In genomic region chr9:136802321-136802720, GRCh38 we compare ENCODE assay signal across 1 cellular context.
A peak's percentile ranks its signal among the peaks of the same experiment; 100 is the strongest.
TF ChIP-seq lines count a peak whose summit lies in the region.

No MANE protein-coding gene starts in this region.

TF ChIP-seq in HepG2, 621 proteins besides CTCF, POLR2A, EP300 and RAD21:
- TF ChIP-seq NFYB (CRISPR knock-in tag; IDR thresholded peaks at IDR 0.05) (no peak), JARID2 (CRISPR knock-in tag; IDR thresholded peaks at IDR 0.05; ENCODE audit: insufficient replicate concordance) (no peak), ZNF609 (CRISPR knock-in tag; IDR thresholded peaks at IDR 0.05; ENCODE audit: borderline replicate concordance) (no peak), AFF4 (CRISPR knock-in tag; IDR thresholded peaks at IDR 0.05) (no peak), SALL1 (CRISPR knock-in tag; IDR thresholded peaks at IDR 0.05) (no peak), ZNF768 (CRISPR knock-in tag; IDR thresholded peaks at IDR 0.05) (0 out of 2 replicates have a peak, but pooled peaks have one; percentile 16), MED1 (CRISPR knock-in tag; IDR thresholded peaks at IDR 0.05) (0 out of 2 replicates have a peak, but pooled peaks have one; percentile 7), POLR2AphosphoS5 (IDR thresholded peaks at IDR 0.05; ENCODE audit: low read depth, low read length) (peak; percentile 51), HNRNPH1 (optimal IDR thresholded peaks at IDR 0.05; ENCODE audit: low read depth, low read length) (no peak), ZNF335 (CRISPR knock-in tag; IDR thresholded peaks at IDR 0.05) (no peak), NCOR1 (IDR thresholded peaks at IDR 0.05; ENCODE audit: borderline replicate concordance, low read length) (no peak), ZFP91 (CRISPR knock-in tag; IDR thresholded peaks at IDR 0.05; ENCODE audit: borderline replicate concordance) (no peak), HES4 (CRISPR knock-in tag; IDR thresholded peaks at IDR 0.05; ENCODE audit: borderline replicate concordance) (no peak), SRY (CRISPR knock-in tag; IDR thresholded peaks at IDR 0.05) (no peak), MAFK (conservative IDR thresholded peaks at IDR 0.05 in 1 of 2, IDR thresholded peaks at IDR 0.05 in 1 of 2; ENCODE audit: low read length in 2 of 2) (no peak), ZNF605 (CRISPR knock-in tag; IDR thresholded peaks at IDR 0.05) (no peak), SP2 (CRISPR knock-in tag; IDR thresholded peaks at IDR 0.05) (no peak), ZBTB33 (CRISPR knock-in tag; IDR thresholded peaks at IDR 0.05) (0 out of 2 replicates have a peak, but pooled peaks have one; percentile 13), ZNF431 (CRISPR knock-in tag; IDR thresholded peaks at IDR 0.05; ENCODE audit: borderline replicate concordance, low read depth) (no peak), YEATS2 (CRISPR knock-in tag; IDR thresholded peaks at IDR 0.05; ENCODE audit: borderline replicate concordance) (no peak), ARHGAP35 (CRISPR knock-in tag; IDR thresholded peaks at IDR 0.05; ENCODE audit: borderline replicate concordance) (no peak), ZBTB1 (CRISPR knock-in tag; IDR thresholded peaks at IDR 0.05; ENCODE audit: borderline replicate concordance) (no peak), ZMAT5 (CRISPR knock-in tag; IDR thresholded peaks at IDR 0.05; ENCODE audit: borderline replicate concordance, low read depth) (no peak), TEAD2 (CRISPR knock-in tag; IDR thresholded peaks at IDR 0.05) (no peak), RBM22 (optimal IDR thresholded peaks at IDR 0.05; ENCODE audit: low read length) (peak; percentile 46), ZNF207 (IDR thresholded peaks at IDR 0.05; ENCODE audit: borderline replicate concordance) (no peak), ZFAT (CRISPR knock-in tag; conservative IDR thresholded peaks at IDR 0.05) (no peak), HINFP (CRISPR knock-in tag; IDR thresholded peaks at IDR 0.05; ENCODE audit: low read depth) (no peak), NFYC (CRISPR knock-in tag; IDR thresholded peaks at IDR 0.05) (no peak)
